ENCODE assay signal across 1 cellular context in the genomic region with DNA sequence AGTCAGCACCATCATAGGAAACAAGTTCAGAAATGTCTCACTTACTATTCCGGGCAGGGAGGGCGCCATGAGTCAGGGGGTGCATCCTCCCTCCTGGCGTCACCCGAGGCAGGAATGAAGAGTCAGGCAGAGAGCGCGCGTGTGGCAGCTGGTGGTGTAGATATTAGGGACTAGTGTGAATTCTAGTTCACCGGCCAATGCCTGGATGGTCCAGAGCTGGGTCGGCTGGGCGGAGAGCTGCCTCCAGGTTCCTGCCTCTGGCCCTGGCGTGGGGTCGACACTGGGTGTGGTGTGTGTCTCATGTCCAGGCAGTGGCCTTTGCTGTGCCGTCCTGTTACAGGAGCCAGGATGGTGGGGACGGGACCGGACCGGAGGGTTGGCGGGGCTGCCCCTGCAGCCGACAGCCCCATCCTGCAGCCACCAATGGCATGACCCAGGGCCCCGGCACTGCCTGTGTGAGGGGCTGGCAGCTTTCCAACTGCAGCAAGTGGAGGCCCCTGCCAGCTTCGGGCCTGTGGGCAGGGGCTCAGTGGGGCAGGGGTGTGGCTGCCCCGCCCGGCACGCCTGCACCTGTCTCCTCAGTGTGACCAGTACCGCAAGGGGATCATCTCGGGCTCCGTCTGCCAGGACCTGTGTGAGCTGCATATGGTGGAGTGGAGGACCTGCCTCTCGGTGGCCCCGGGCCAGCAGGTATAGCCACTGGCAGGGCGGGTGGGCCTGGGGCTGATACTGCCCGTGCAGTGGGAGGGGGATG.
TF ChIP-seq lines count a peak whose summit lies in the region.

No MANE protein-coding gene starts in this region.

TF ChIP-seq in K562, 482 proteins besides CTCF, POLR2A, EP300 and RAD21 (continued from another document):
- TF ChIP-seq, protein P1, sequence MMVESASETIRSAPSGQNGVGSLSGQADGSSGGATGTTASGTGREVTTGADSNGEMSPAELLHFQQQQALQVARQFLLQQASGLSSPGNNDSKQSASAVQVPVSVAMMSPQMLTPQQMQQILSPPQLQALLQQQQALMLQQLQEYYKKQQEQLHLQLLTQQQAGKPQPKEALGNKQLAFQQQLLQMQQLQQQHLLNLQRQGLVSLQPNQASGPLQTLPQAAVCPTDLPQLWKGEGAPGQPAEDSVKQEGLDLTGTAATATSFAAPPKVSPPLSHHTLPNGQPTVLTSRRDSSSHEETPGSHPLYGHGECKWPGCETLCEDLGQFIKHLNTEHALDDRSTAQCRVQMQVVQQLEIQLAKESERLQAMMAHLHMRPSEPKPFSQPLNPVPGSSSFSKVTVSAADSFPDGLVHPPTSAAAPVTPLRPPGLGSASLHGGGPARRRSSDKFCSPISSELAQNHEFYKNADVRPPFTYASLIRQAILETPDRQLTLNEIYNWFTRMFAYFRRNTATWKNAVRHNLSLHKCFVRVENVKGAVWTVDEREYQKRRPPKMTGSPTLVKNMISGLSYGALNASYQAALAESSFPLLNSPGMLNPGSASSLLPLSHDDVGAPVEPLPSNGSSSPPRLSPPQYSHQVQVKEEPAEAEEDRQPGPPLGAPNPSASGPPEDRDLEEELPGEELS (CRISPR knock-in tag; IDR thresholded peaks at IDR 0.05; ENCODE audit: borderline replicate concordance) = no peak
- TF ChIP-seq, protein P2, sequence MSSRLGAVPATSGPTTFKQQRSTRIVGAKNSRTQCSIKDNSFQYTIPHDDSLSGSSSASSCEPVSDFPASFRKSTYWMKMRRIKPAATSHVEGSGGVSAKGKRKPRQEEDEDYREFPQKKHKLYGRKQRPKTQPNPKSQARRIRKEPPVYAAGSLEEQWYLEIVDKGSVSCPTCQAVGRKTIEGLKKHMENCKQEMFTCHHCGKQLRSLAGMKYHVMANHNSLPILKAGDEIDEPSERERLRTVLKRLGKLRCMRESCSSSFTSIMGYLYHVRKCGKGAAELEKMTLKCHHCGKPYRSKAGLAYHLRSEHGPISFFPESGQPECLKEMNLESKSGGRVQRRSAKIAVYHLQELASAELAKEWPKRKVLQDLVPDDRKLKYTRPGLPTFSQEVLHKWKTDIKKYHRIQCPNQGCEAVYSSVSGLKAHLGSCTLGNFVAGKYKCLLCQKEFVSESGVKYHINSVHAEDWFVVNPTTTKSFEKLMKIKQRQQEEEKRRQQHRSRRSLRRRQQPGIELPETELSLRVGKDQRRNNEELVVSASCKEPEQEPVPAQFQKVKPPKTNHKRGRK (tag; IDR thresholded peaks at IDR 0.05) = no peak
- TF ChIP-seq HDAC3 (IDR thresholded peaks at IDR 0.05; ENCODE audit: borderline replicate concordance, partially characterized antibody) (no peak), SMAD3 (CRISPR knock-in tag; conservative IDR thresholded peaks at IDR 0.05) (no peak), POLR2AphosphoS2 (IDR thresholded peaks at IDR 0.05; ENCODE audit: low read length) (peak; percentile 6; the same call in 1 of the 2 replicates), TEAD4 (IDR thresholded peaks at IDR 0.05; ENCODE audit: low read length) (no peak), TEAD4 (CRISPR knock-in tag; IDR thresholded peaks at IDR 0.05; ENCODE audit: borderline replicate concordance) (no peak), SAFB (IDR thresholded peaks at IDR 0.05; ENCODE audit: borderline replicate concordance, low read depth, low read length) (no peak), SETDB1 (IDR thresholded peaks at IDR 0.05; ENCODE audit: low read length) (no peak), TAF7 (tag; IDR thresholded peaks at IDR 0.05) (no peak), LARP7 (IDR thresholded peaks at IDR 0.05) (no peak), ZSCAN29 (IDR thresholded peaks at IDR 0.05) (no peak), HNRNPLL (IDR thresholded peaks at IDR 0.05; ENCODE audit: low read depth, low read length, poor library complexity, severe bottlenecking) (no peak), ZNF707 (CRISPR knock-in tag; conservative IDR thresholded peaks at IDR 0.05) (no peak), ZNF143 (CRISPR knock-in tag; IDR thresholded peaks at IDR 0.05) (no peak), SNRNP70 (optimal IDR thresholded peaks at IDR 0.05; ENCODE audit: low read depth, low read length) (no peak), HNRNPK (IDR thresholded peaks at IDR 0.05; ENCODE audit: low read depth, low read length, poor library complexity, severe bottlenecking) (no peak), FOXA3 (CRISPR knock-in tag; conservative IDR thresholded peaks at IDR 0.05 in 1 of 2, IDR thresholded peaks at IDR 0.05 in 1 of 2) (no peak), NFIC (IDR thresholded peaks at IDR 0.05) (peak; percentile 81), ZNF121 (CRISPR knock-in tag; conservative IDR thresholded peaks at IDR 0.05) (no peak), NFE2L1 (tag; IDR thresholded peaks at IDR 0.05; ENCODE audit: borderline replicate concordance, low read depth) (no peak)
- TF ChIP-seq, protein P3, sequence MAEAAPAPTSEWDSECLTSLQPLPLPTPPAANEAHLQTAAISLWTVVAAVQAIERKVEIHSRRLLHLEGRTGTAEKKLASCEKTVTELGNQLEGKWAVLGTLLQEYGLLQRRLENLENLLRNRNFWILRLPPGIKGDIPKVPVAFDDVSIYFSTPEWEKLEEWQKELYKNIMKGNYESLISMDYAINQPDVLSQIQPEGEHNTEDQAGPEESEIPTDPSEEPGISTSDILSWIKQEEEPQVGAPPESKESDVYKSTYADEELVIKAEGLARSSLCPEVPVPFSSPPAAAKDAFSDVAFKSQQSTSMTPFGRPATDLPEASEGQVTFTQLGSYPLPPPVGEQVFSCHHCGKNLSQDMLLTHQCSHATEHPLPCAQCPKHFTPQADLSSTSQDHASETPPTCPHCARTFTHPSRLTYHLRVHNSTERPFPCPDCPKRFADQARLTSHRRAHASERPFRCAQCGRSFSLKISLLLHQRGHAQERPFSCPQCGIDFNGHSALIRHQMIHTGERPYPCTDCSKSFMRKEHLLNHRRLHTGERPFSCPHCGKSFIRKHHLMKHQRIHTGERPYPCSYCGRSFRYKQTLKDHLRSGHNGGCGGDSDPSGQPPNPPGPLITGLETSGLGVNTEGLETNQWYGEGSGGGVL (CRISPR knock-in tag; IDR thresholded peaks at IDR 0.05) = no peak
- TF ChIP-seq, protein P4, sequence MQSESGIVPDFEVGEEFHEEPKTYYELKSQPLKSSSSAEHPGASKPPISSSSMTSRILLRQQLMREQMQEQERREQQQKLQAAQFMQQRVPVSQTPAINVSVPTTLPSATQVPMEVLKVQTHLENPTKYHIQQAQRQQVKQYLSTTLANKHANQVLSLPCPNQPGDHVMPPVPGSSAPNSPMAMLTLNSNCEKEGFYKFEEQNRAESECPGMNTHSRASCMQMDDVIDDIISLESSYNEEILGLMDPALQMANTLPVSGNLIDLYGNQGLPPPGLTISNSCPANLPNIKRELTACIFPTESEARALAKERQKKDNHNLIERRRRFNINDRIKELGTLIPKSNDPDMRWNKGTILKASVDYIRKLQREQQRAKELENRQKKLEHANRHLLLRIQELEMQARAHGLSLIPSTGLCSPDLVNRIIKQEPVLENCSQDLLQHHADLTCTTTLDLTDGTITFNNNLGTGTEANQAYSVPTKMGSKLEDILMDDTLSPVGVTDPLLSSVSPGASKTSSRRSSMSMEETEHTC (IDR thresholded peaks at IDR 0.05) = no peak
- TF ChIP-seq, protein P5, sequence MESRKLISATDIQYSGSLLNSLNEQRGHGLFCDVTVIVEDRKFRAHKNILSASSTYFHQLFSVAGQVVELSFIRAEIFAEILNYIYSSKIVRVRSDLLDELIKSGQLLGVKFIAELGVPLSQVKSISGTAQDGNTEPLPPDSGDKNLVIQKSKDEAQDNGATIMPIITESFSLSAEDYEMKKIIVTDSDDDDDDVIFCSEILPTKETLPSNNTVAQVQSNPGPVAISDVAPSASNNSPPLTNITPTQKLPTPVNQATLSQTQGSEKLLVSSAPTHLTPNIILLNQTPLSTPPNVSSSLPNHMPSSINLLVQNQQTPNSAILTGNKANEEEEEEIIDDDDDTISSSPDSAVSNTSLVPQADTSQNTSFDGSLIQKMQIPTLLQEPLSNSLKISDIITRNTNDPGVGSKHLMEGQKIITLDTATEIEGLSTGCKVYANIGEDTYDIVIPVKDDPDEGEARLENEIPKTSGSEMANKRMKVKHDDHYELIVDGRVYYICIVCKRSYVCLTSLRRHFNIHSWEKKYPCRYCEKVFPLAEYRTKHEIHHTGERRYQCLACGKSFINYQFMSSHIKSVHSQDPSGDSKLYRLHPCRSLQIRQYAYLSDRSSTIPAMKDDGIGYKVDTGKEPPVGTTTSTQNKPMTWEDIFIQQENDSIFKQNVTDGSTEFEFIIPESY (CRISPR knock-in tag; IDR thresholded peaks at IDR 0.05) = 0 out of 2 replicates have a peak, but pooled peaks have one; percentile 22
